ENCODE assay signal across 8 cellular contexts in the genomic region with DNA sequence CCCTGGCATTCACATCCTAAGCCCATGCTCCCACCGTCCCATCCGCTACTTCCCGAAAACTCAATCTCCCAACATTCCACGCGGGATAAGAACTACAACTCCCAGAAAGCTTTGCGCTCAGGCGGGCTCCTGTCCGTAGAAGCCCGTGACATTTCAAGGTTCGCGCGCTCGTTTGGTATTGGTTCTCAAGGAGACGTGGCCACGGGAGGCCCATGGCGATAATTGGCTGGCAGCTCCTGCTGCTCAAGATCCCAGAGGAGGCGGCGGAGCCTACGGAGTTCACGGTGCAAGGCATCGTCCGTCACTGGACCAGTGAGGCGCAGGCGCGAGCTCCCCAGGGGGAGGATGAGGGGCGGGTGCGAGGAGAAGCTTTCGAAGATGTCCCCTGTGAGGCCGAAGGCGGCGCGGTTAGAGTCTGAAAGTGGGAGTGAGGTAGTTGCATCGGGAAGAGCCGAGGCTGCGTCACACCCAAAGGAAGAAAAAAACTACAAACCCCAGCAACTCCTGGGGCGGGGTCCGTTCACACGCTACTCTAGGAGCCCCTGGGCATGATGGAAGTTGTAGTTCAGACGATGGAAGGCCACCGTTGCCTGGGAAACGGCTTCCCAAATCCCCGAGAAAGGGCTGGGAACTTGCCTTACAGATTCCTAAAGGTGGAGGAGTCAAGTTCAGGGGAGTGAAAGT. TPM values are rescaled to one million over a fixed set of nuclear protein-coding genes. Genes with fewer than 3 reads are reported as not detected.
DNase-seq lines count a peak whose midpoint lies in the region; ATAC-seq and TF ChIP-seq lines count a peak whose summit lies in the region.

No MANE protein-coding gene starts in this region.

- no peaks in the 10 kb centered on the region for H3K36me3 ChIP-seq in vagina

- peak; percentile 85 for ATAC-seq in HG02763 (IDR thresholded peaks at IDR 0.05; ENCODE audit: unreplicated experiment)
- peak; percentile 74 to 87 for ATAC-seq in right cardiac atrium

- intact Hi-C loops in right cardiac atrium (cut with DNase I), result no loop called here
- intact Hi-C loops in vagina (cut with DNase I), result no loop called here

- peaks cover 17% of the 10 kb centered on the region for H3K4me1 ChIP-seq in right cardiac atrium (ENCODE audit: control insufficient read depth, insufficient read depth, low read length)
- peaks cover 48% of the 10 kb centered on the region for H3K4me1 ChIP-seq in vagina

- WGBS in right cardiac atrium, result 21% methylated on average over 42 of the region's 42 CpGs

- no peaks in the 10 kb centered on the region for H3K27me3 ChIP-seq in right cardiac atrium (ENCODE audit: control insufficient read depth, insufficient read depth)
- H3K27me3 ChIP-seq in vagina, result no peaks in the 10 kb centered on the region

- H3K9me3 ChIP-seq in right cardiac atrium (ENCODE audit: control insufficient read depth, low read length) (no peaks in the 10 kb centered on the region), vagina (no peaks in the 10 kb centered on the region)

- TF ChIP-seq CTCF in GM12875 (IDR thresholded peaks at IDR 0.05; ENCODE audit: borderline replicate concordance, insufficient read depth, low read depth, low read length) (no peak), vagina (IDR thresholded peaks at IDR 0.05) (no peak)

- H3K4me3 ChIP-seq in GM12875 (ENCODE audit: low read depth, low read length) (peak overlapping the region; percentile 70), right cardiac atrium (ENCODE audit: low read length) (peak overlapping the region; percentile 39), vagina (peak overlapping the region; percentile 46 to 48)

- DNase-seq in NCI-H1436 (lab: John Stamatoyannopoulos, UW) (peak; percentile 100), SW480 (ENCODE audit: low spot score) (peak; percentile 98), amniotic epithelial cell (ENCODE audit: low read depth) (peak; percentile 99), right cardiac atrium (peak; percentile 98 to 100 (median 99)), putamen (ENCODE audit: low spot score) (peak; percentile 100), vagina (ENCODE audit: extremely low spot score in 2 of 2) (peak in 1 of 2 donors; percentile 99)

- no peak for TF ChIP-seq POLR2A in vagina (IDR thresholded peaks at IDR 0.05)

- H3K27ac ChIP-seq in right cardiac atrium (ENCODE audit: low read length) (peak overlapping the region; percentile 92), vagina (peak overlapping the region; percentile 86)

RNA-seq across cellular contexts. Expression of a gene that starts 1.2 kb away (rescaled TPM):
- total RNA-seq in right cardiac atrium, result 1 to 10 TPM; 1.6 to 5.7 (median 3.5) TPM
- polyA plus RNA-seq in right cardiac atrium, result 4.0 TPM
- 3.4 TPM for total RNA-seq in vagina

RNA-seq across cellular contexts. Expression of a gene that starts 19.7 kb away (rescaled TPM):
- 10 to 100 TPM; 13.8 to 19.6 (median 17.5) TPM for total RNA-seq in right cardiac atrium
- polyA plus RNA-seq in right cardiac atrium, result 20.4 TPM
- total RNA-seq in vagina, result 31.2 TPM

RNA-seq across cellular contexts. Expression of a gene that starts 25.0 kb away (rescaled TPM):
- total RNA-seq in right cardiac atrium (not detected), vagina (6.1 TPM)
- 0.09 TPM for polyA plus RNA-seq in right cardiac atrium

RNA-seq across cellular contexts. Expression of a gene that starts 26.0 kb away (rescaled TPM):
- under 1 TPM; 0.18 to 0.54 (median 0.38) TPM for total RNA-seq in right cardiac atrium
- polyA plus RNA-seq in right cardiac atrium, result 0.34 TPM
- total RNA-seq in vagina, result 2.2 TPM

RNA-seq across cellular contexts. Expression of a gene that starts 31.7 kb away (rescaled TPM):
- total RNA-seq in right cardiac atrium, result 1 to 10 TPM; 2.2 to 4.0 (median 2.6) TPM
- polyA plus RNA-seq in right cardiac atrium, result 3.0 TPM
- 6.4 TPM for total RNA-seq in vagina
